In genomic region chr2:8116661-8117060, GRCh38 we compare ENCODE assay signal across 11 cellular contexts.
DNase-seq lines count a peak whose midpoint lies in the region; ATAC-seq, FAIRE-seq and TF ChIP-seq lines count a peak whose summit lies in the region.
"Had no signal": no experiment of that assay in that cellular context is flagged by ENCODE, and none has a peak within 500 bp of the region (broad histone marks: within the 10 kb centered on the region; RNA-seq: fewer than 3 reads in every experiment).

No MANE protein-coding gene starts in this region.

- intact Hi-C loops in Right ventricle myocardium inferior (cut with DNase I): no loop called here

- peak; percentile 57 for FAIRE-seq in GM12892 (lab: Jason Lieb, UNC)
- FAIRE-seq in frontal cortex (lab: Jason Lieb, UNC): no peak

- no peak for TF ChIP-seq POLR2A in GM12892 (IDR thresholded peaks at IDR 0.05; ENCODE audit: low read depth, low read length)

- DNase-seq in GM12892 (ENCODE audit: insufficient read length): peak; percentile 26
- DNase-seq in SKM-1 (lab: John Stamatoyannopoulos, UW; ENCODE audit: unreplicated experiment): peak; percentile 30
- DNase-seq in frontal cortex (ENCODE audit: low spot score in 2 of 2): no peak
- DNase-seq in COLO668 (lab: John Stamatoyannopoulos, UW; ENCODE audit: unreplicated experiment): no peak
- DNase-seq in Right ventricle myocardium inferior (ENCODE audit: missing footprints): no peak
- DNase-seq in activated CD4-positive, alpha-beta T cell treated with anti-CD3 and anti-CD28 coated beads for 4 hours: no peak
- DNase-seq: CD4-positive, CD25-positive, alpha-beta regulatory T cell; NCI-H1930 had no signal

- ATAC-seq in GM21381 (IDR thresholded peaks at IDR 0.05; ENCODE audit: unreplicated experiment) (peak; percentile 99), HG03095 (IDR thresholded peaks at IDR 0.05; ENCODE audit: unreplicated experiment) (peak; percentile 99), Right ventricle myocardium inferior (no peak)
- ATAC-seq: SK-N-SH treated with all-trans-retinoic acid at 6 μM for 48 hours had no signal

Comparison
In these comparisons a context has a peak if more than half of its experiments do, and no peak if none do; other contexts are left out.
1. DNase-seq: peak in GM12892 (single experiment) and SKM-1 (single experiment); none in frontal cortex (0 of 2), COLO668 (single experiment), Right ventricle myocardium inferior (single experiment) and activated CD4-positive, alpha-beta T cell treated with anti-CD3 and anti-CD28 coated beads for 4 hours (0 of 2).